ENCODE assay signal across 13 cellular contexts in the genomic region with DNA sequence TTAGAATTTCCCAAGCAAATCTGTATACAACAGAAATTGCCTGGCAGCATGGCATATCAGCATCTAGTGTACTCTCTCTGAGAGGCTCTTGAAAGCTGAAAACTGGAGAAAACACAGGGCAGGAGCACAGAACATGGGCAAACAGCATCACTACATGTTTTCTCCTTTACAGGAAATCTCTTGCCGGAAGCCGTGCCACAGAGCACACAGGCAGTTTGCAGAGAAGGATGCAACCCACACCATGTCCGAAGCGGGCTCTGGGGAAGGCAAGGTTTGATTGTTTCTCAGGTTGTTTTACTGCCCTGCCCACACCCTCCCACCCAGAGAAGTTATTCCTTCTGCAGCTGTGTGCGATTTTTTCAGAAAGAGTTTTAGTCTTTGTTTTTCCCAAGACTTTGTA. TPM values are rescaled to one million over a fixed set of nuclear protein-coding genes. Genes with fewer than 3 reads are reported as not detected.
DNase-seq lines count a peak whose midpoint lies in the region; ATAC-seq and TF ChIP-seq lines count a peak whose summit lies in the region.
"Had no signal": no experiment of that assay in that cellular context is flagged by ENCODE, and none has a peak within 500 bp of the region (broad histone marks: within the 10 kb centered on the region; RNA-seq: fewer than 3 reads in every experiment).

No MANE protein-coding gene starts in this region.

- H3K79me2 ChIP-seq in hepatocyte, result no peaks in the 10 kb centered on the region

- no peaks in the 10 kb centered on the region for H3K27me3 ChIP-seq in Peyer's patch
- H3K27me3 ChIP-seq in hepatocyte, result no peaks in the 10 kb centered on the region
- no peaks in the 10 kb centered on the region for H3K27me3 ChIP-seq in right atrium auricular region
- H3K27me3 ChIP-seq: foreskin keratinocyte had no signal

- DNase-seq in Peyer's patch, result peak in 2 of 3 donors; percentile 71 to 81
- DNase-seq in activated naive CD4-positive, alpha-beta T cell treated with anti-CD3 and anti-CD28 coated beads, Interleukin-2, amount 50 U/mL, for 16 hours, result peak; percentile 22
- DNase-seq in stimulated activated effector memory CD8-positive, alpha-beta T cell treated with anti-CD3 and anti-CD28 coated beads, Interleukin-12 subunit alpha, Interleukin-12 subunit beta, amount 100 ng/mL, for 72 hours (ENCODE audit: low spot score in 2 of 2), result peak in 1 of 2 donors; percentile 51
- DNase-seq in hepatocyte (ENCODE audit: low spot score), result no peak
- no peak for DNase-seq in left cardiac atrium
- DNase-seq in right atrium auricular region (ENCODE audit: low spot score), result no peak
- DNase-seq: foreskin keratinocyte, lower lobe of right lung, NCI-H1694 treated with DMSO at 0.1 percent for 48 hours had no signal

- H3K36me3 Mint-ChIP-seq in stimulated activated effector memory CD8-positive, alpha-beta T cell treated with anti-CD3 and anti-CD28 coated beads, Interleukin-12 subunit alpha, Interleukin-12 subunit beta, amount 100 ng/mL, for 72 hours, result peaks cover 12% of the 10 kb centered on the region

- H3K4me3 ChIP-seq in Peyer's patch (no peak overlapping the region), hepatocyte (no peak overlapping the region), right atrium auricular region (no peak overlapping the region)
- H3K4me3 ChIP-seq: lower lobe of right lung, prostate gland had no signal

- H3K27ac ChIP-seq in Peyer's patch, result peak overlapping the region; percentile 28 to 77 (median 49)
- no peak overlapping the region for H3K27ac ChIP-seq in hepatocyte
- H3K27ac ChIP-seq in right atrium auricular region, result no peak overlapping the region
- H3K27ac ChIP-seq: foreskin keratinocyte, lower lobe of right lung, prostate gland had no signal

- no peaks in the 10 kb centered on the region for H4K20me1 ChIP-seq in hepatocyte (ENCODE audit: insufficient read depth, poor library complexity, severe bottlenecking)

- H3K4me2 ChIP-seq in hepatocyte, result no peak overlapping the region

- TF ChIP-seq POLR2A in GM18526 (IDR thresholded peaks at IDR 0.05; ENCODE audit: extremely low read depth, insufficient read length) (peak; percentile 37), Peyer's patch (IDR thresholded peaks at IDR 0.05) (no peak)

- peak overlapping the region; percentile 76 for H3K4me3 Mint-ChIP-seq in stimulated activated effector memory CD8-positive, alpha-beta T cell treated with anti-CD3 and anti-CD28 coated beads, Interleukin-12 subunit alpha, Interleukin-12 subunit beta, amount 100 ng/mL, for 72 hours

- no peaks in the 10 kb centered on the region for H3K9me2 ChIP-seq in hepatocyte (replicated peaks; ENCODE audit: insufficient read depth)

- no peak for TF ChIP-seq CTCF in Peyer's patch (IDR thresholded peaks at IDR 0.05)
- TF ChIP-seq CTCF in hepatocyte (IDR thresholded peaks at IDR 0.05; ENCODE audit: poor library complexity), result no peak
- TF ChIP-seq CTCF in right atrium auricular region (IDR thresholded peaks at IDR 0.05), result no peak

- no peaks in the 10 kb centered on the region for H3K9me3 ChIP-seq in Peyer's patch
- H3K9me3 ChIP-seq in hepatocyte (ENCODE audit: low read depth), result no peaks in the 10 kb centered on the region
- no peaks in the 10 kb centered on the region for H3K9me3 ChIP-seq in right atrium auricular region
- H3K9me3 ChIP-seq: lower lobe of right lung, prostate gland had no signal

- H3K36me3 ChIP-seq in Peyer's patch, result no peaks in the 10 kb centered on the region
- no peaks in the 10 kb centered on the region for H3K36me3 ChIP-seq in hepatocyte (replicated peaks; ENCODE audit: insufficient read depth, low read depth)
- H3K36me3 ChIP-seq in right atrium auricular region, result no peaks in the 10 kb centered on the region
- H3K36me3 ChIP-seq: lower lobe of right lung, prostate gland had no signal

- H3K4me1 ChIP-seq in Peyer's patch (peaks cover 0 to 6% (median 2%) of the 10 kb centered on the region in 4 donors), hepatocyte (ENCODE audit: insufficient read depth) (peaks cover 16% of the 10 kb centered on the region), right atrium auricular region (no peaks in the 10 kb centered on the region)
- H3K4me1 ChIP-seq: prostate gland had no signal

- peak overlapping the region; percentile 98 for H3K27ac Mint-ChIP-seq in stimulated activated effector memory CD8-positive, alpha-beta T cell treated with anti-CD3 and anti-CD28 coated beads, Interleukin-12 subunit alpha, Interleukin-12 subunit beta, amount 100 ng/mL, for 72 hours

- intact Hi-C loops in left cardiac atrium (cut with DNase I), result no loop called here

- no peak overlapping the region for H2AFZ ChIP-seq in hepatocyte

- WGBS in hepatocyte (ENCODE audit: low lambda C conversion rate, missing lambda C conversion rate), result 88% methylated on average over 5 of the region's 5 CpGs

- H3K4me1 Mint-ChIP-seq in stimulated activated effector memory CD8-positive, alpha-beta T cell treated with anti-CD3 and anti-CD28 coated beads, Interleukin-12 subunit alpha, Interleukin-12 subunit beta, amount 100 ng/mL, for 72 hours, result peaks cover 69% of the 10 kb centered on the region

- H3K9me3 Mint-ChIP-seq in stimulated activated effector memory CD8-positive, alpha-beta T cell treated with anti-CD3 and anti-CD28 coated beads, Interleukin-12 subunit alpha, Interleukin-12 subunit beta, amount 100 ng/mL, for 72 hours, result peaks cover 3% of the 10 kb centered on the region

- ATAC-seq in stimulated activated effector memory CD8-positive, alpha-beta T cell treated with anti-CD3 and anti-CD28 coated beads, Interleukin-12 subunit alpha, Interleukin-12 subunit beta, amount 100 ng/mL, for 72 hours, result peak; percentile 9
- no peak for ATAC-seq in left cardiac atrium
- ATAC-seq: foreskin keratinocyte, lower lobe of right lung had no signal

RNA-seq across cellular contexts. Expression of a gene that starts 41.1 kb away (rescaled TPM):
- 1 to 10 TPM in 1 of 4 donors, under 1 TPM in 1, not detected in 2; 0.57 to 1.6 TPM for total RNA-seq in Peyer's patch
- total RNA-seq in hepatocyte, result not detected in 2 replicates
- not detected in 2 replicates for polyA plus RNA-seq in hepatocyte
- total RNA-seq in left cardiac atrium, result not detected
- not detected for total RNA-seq in right atrium auricular region
- total RNA-seq: cardiac septum, foreskin keratinocyte, HT-29, lower lobe of right lung had no signal
- polyA plus RNA-seq: foreskin keratinocyte had no signal

Comparison
In these comparisons a context has a peak if more than half of its experiments do, and no peak if none do; other contexts are left out.
1. DNase-seq: peak in Peyer's patch (2 of 3) and activated naive CD4-positive, alpha-beta T cell treated with anti-CD3 and anti-CD28 coated beads, Interleukin-2, amount 50 U/mL, for 16 hours (single experiment); none in hepatocyte (single experiment), left cardiac atrium (single experiment) and right atrium auricular region (single experiment).
2. H3K27ac ChIP-seq: peak in Peyer's patch (4 of 4); none in hepatocyte (single experiment) and right atrium auricular region (0 of 2).